10 cellular contexts compared by ENCODE assay signal in the genomic region with DNA sequence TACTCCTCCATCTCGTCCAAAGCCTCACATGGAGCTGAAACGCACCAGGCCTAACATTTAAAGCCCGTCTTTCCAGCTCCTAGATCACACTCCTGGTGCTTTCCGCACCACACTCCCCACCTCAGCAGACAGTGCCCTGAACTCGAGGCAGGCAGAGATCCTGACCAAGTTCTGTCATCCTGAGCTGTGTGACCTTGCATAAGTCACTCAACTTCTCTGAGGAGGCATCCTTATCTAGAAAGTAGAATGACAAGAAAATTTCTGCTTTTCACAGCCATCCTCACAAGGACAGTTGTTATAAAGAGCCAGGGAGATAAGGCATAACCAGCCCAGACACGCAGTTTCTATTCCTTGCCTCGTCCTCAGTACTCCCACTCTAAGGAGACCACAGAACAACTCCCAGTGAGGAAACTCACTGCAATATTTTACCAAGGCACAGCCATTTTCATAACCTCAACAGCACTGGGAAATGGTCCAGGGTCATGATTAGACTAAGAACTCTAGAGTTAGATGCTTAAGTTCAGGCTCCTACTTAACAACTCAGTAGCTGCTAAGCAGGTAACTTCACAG. TPM values are rescaled to one million over a fixed set of nuclear protein-coding genes. Genes with fewer than 3 reads are reported as not detected.
A peak's percentile ranks its signal among the peaks of the same experiment; 100 is the strongest.
DNase-seq lines count a peak whose midpoint lies in the region; TF ChIP-seq lines count a peak whose summit lies in the region.
"Had no signal": no experiment of that assay in that cellular context is flagged by ENCODE, and none has a peak within 500 bp of the region (broad histone marks: within the 10 kb centered on the region; RNA-seq: fewer than 3 reads in every experiment).

No MANE protein-coding gene starts in this region.

- H3K4me1 ChIP-seq in neuronal stem cell (ENCODE audit: control insufficient read depth in 2 of 2, insufficient read depth in 1 of 2, low read depth in 1 of 2, low read length in 2 of 2), result peaks cover 12 to 13% of the 10 kb centered on the region in 2 donors
- H3K4me1 ChIP-seq: BE2C had no signal

- no peak overlapping the region for H3K9ac ChIP-seq in neuronal stem cell (ENCODE audit: low read depth, low read length, poor library complexity)

- H2BK120ac ChIP-seq in neuronal stem cell (ENCODE audit: low read depth, low read length), result no peak overlapping the region

- no peak overlapping the region for H3K4me2 ChIP-seq in neuronal stem cell (ENCODE audit: insufficient read depth, low read length, poor library complexity, severe bottlenecking)

- peak overlapping the region; percentile 97 for H3K4me3 Mint-ChIP-seq in activated naive CD4-positive, alpha-beta T cell treated with anti-CD3 and anti-CD28 coated beads, Interleukin-2, amount 50 U/mL, for 24 hours
- peak overlapping the region; percentile 90 for H3K4me3 Mint-ChIP-seq in T-helper 1 cell treated with Interleukin-12 subunit alpha and Interleukin-12 subunit beta and Interleukin-4 antibody, amounts not matched to agents 30 μg/mL and 1 μg/mL, for 36 hours
- peak overlapping the region; percentile 92 for H3K4me3 Mint-ChIP-seq in type B pancreatic cell

- H3K4me3 ChIP-seq in neuronal stem cell (ENCODE audit: low read length in 2 of 2), result no peak overlapping the region
- H3K4me3 ChIP-seq: mucosa of descending colon had no signal

- DNase-seq in activated naive CD4-positive, alpha-beta T cell treated with anti-CD3 and anti-CD28 coated beads, Interleukin-2, amount 50 U/mL, for 16 hours, result no peak
- DNase-seq in fibroblast of gingiva (ENCODE audit: low read depth), result peak; percentile 31
- no peak for DNase-seq in type B pancreatic cell (ENCODE audit: extremely low spot score, unreplicated experiment)
- DNase-seq in NCI-H774 (lab: John Stamatoyannopoulos, UW), result no peak
- DNase-seq in neuronal stem cell (ENCODE audit: low spot score), result no peak
- no peak for DNase-seq in amniotic stem cell (lab: John Stamatoyannopoulos, UW)
- DNase-seq: BE2C had no signal

- peaks cover 0 to 8% (median 0%) of the 10 kb centered on the region in 3 experiments for H3K27me3 ChIP-seq in neuronal stem cell (ENCODE audit: control insufficient read depth in 3 of 3, insufficient read depth in 3 of 3, low read depth in 1 of 3, low read length in 3 of 3)
- H3K27me3 ChIP-seq: BE2C had no signal

- no peak overlapping the region for H3K18ac ChIP-seq in neuronal stem cell (ENCODE audit: low read length)

- H3K14ac ChIP-seq in neuronal stem cell (ENCODE audit: low read length), result no peak overlapping the region

- no peak overlapping the region for H2BK12ac ChIP-seq in neuronal stem cell (ENCODE audit: low read length)

- no peak overlapping the region for H3K27ac ChIP-seq in neuronal stem cell (replicated peaks; ENCODE audit: low read length)

- no peak overlapping the region for H3K23ac ChIP-seq in neuronal stem cell (ENCODE audit: low read depth, low read length, poor library complexity)

- H2BK15ac ChIP-seq in neuronal stem cell (ENCODE audit: low read length), result no peak overlapping the region

- peaks cover 17% of the 10 kb centered on the region for H3K4me1 Mint-ChIP-seq in activated naive CD4-positive, alpha-beta T cell treated with anti-CD3 and anti-CD28 coated beads, Interleukin-2, amount 50 U/mL, for 24 hours
- H3K4me1 Mint-ChIP-seq in T-helper 1 cell treated with Interleukin-12 subunit alpha and Interleukin-12 subunit beta and Interleukin-4 antibody, amounts not matched to agents 30 μg/mL and 1 μg/mL, for 36 hours (ENCODE audit: low read depth), result peaks cover 41% of the 10 kb centered on the region
- peaks cover 13% of the 10 kb centered on the region for H3K4me1 Mint-ChIP-seq in type B pancreatic cell (ENCODE audit: unreplicated experiment)

- no peak overlapping the region for H2BK5ac ChIP-seq in neuronal stem cell (ENCODE audit: low read length)

- H3K9me3 Mint-ChIP-seq in activated naive CD4-positive, alpha-beta T cell treated with anti-CD3 and anti-CD28 coated beads, Interleukin-2, amount 50 U/mL, for 24 hours, result no peaks in the 10 kb centered on the region
- no peaks in the 10 kb centered on the region for H3K9me3 Mint-ChIP-seq in T-helper 1 cell treated with Interleukin-12 subunit alpha and Interleukin-12 subunit beta and Interleukin-4 antibody, amounts not matched to agents 30 μg/mL and 1 μg/mL, for 36 hours
- no peaks in the 10 kb centered on the region for H3K9me3 Mint-ChIP-seq in type B pancreatic cell

- peaks cover 31 to 57% of the 10 kb centered on the region in 2 donors for H3K36me3 ChIP-seq in neuronal stem cell (replicated peaks in 1 of 2; ENCODE audit: control insufficient read depth in 2 of 2, insufficient read depth in 2 of 2, low read length in 2 of 2)

- H3K27me3 Mint-ChIP-seq in activated naive CD4-positive, alpha-beta T cell treated with anti-CD3 and anti-CD28 coated beads, Interleukin-2, amount 50 U/mL, for 24 hours, result no peaks in the 10 kb centered on the region
- H3K27me3 Mint-ChIP-seq in T-helper 1 cell treated with Interleukin-12 subunit alpha and Interleukin-12 subunit beta and Interleukin-4 antibody, amounts not matched to agents 30 μg/mL and 1 μg/mL, for 36 hours (ENCODE audit: low read depth), result no peaks in the 10 kb centered on the region
- H3K27me3 Mint-ChIP-seq in type B pancreatic cell, result peaks cover 16% of the 10 kb centered on the region

- H3K9me3 ChIP-seq in neuronal stem cell (replicated peaks in 1 of 2; ENCODE audit: control insufficient read depth in 2 of 2, insufficient read depth in 1 of 2, low read depth in 1 of 2, low read length in 2 of 2), result no peaks in the 10 kb centered on the region
- H3K9me3 ChIP-seq: BE2C, mucosa of descending colon had no signal

- peak overlapping the region; percentile 77 for H3K27ac Mint-ChIP-seq in activated naive CD4-positive, alpha-beta T cell treated with anti-CD3 and anti-CD28 coated beads, Interleukin-2, amount 50 U/mL, for 24 hours
- H3K27ac Mint-ChIP-seq in T-helper 1 cell treated with Interleukin-12 subunit alpha and Interleukin-12 subunit beta and Interleukin-4 antibody, amounts not matched to agents 30 μg/mL and 1 μg/mL, for 36 hours, result peak overlapping the region; percentile 94
- H3K27ac Mint-ChIP-seq in type B pancreatic cell, result no peak overlapping the region

- H2AK5ac ChIP-seq in neuronal stem cell (ENCODE audit: low read depth, low read length), result no peak overlapping the region

- peaks cover 6% of the 10 kb centered on the region for H3K79me1 ChIP-seq in neuronal stem cell (ENCODE audit: low read depth, low read length)

- no peak for TF ChIP-seq CTCF in type B pancreatic cell (conservative IDR thresholded peaks at IDR 0.05)

- no peak overlapping the region for H3K4ac ChIP-seq in neuronal stem cell (ENCODE audit: low read length)

- no peak overlapping the region for H4K8ac ChIP-seq in neuronal stem cell (ENCODE audit: low read depth, low read length)

- peaks cover 12% of the 10 kb centered on the region for H3K36me3 Mint-ChIP-seq in activated naive CD4-positive, alpha-beta T cell treated with anti-CD3 and anti-CD28 coated beads, Interleukin-2, amount 50 U/mL, for 24 hours
- peaks cover 28% of the 10 kb centered on the region for H3K36me3 Mint-ChIP-seq in T-helper 1 cell treated with Interleukin-12 subunit alpha and Interleukin-12 subunit beta and Interleukin-4 antibody, amounts not matched to agents 30 μg/mL and 1 μg/mL, for 36 hours (ENCODE audit: low read depth)
- peaks cover 3% of the 10 kb centered on the region for H3K36me3 Mint-ChIP-seq in type B pancreatic cell

- no peak overlapping the region for H4K91ac ChIP-seq in neuronal stem cell (ENCODE audit: low read depth, low read length, poor library complexity)

- no CpG with 5 or more reads among the region's 7 CpGs for WGBS in neuronal stem cell (ENCODE audit: extremely low coverage in 2 of 2, insufficient read length in 2 of 2, insufficient replicate concordance in 1 of 2), 2 donors

- H2AFZ ChIP-seq in neuronal stem cell (ENCODE audit: low read length), result no peak overlapping the region

RNA-seq across cellular contexts. Expression of a gene that starts 3.1 kb away (rescaled TPM):
- total RNA-seq in type B pancreatic cell (ENCODE audit: low replicate concordance), result 7.1 and 16.5 TPM in 2 replicates
- polyA plus RNA-seq in neuronal stem cell (2013, experiment 1 of 2), result 23.6 TPM
- 22.6 TPM for polyA plus RNA-seq in neuronal stem cell (2013, experiment 2 of 2)
